Comparison of ENCODE assay signal across 1 cellular context in genomic region chrX:21382715-21383114, GRCh38.
TF ChIP-seq lines count a peak whose summit lies in the region.

No MANE protein-coding gene starts in this region.

TF ChIP-seq in HCT116, 20 proteins besides CTCF, POLR2A, EP300 and RAD21 (continued from another document):
- TF ChIP-seq EZH2phosphoT487 (IDR thresholded peaks at IDR 0.05; ENCODE audit: borderline replicate concordance) (no peak), ZFX (IDR thresholded peaks at IDR 0.05) (no peak), TCF7L2 (IDR thresholded peaks at IDR 0.05; ENCODE audit: borderline replicate concordance, extremely low read depth, insufficient read depth, insufficient read length) (no peak), REST (IDR thresholded peaks at IDR 0.05; ENCODE audit: low read depth) (no peak), CBX3 (IDR thresholded peaks at IDR 0.05; ENCODE audit: low read depth) (no peak)
